13 cellular contexts compared by ENCODE assay signal in the genomic region with DNA sequence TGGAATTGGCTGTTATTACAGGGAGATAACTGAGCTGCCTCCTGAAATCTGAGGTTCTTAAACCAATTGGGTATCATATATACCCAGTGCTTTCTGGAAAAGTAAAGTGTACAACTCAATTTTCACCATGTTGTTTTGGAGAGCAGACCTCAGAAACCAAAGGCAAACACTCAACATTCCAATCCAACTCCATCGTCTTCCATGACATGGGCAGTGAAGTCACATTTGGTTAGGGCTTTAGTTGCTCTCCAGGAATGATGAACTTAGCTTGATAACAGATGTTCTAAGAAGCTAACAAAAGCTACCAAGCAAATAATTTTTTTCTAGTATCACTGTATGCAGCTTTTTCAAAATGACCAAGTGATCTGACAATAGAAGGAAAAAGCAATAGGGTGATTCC.
"Had no signal": no experiment of that assay in that cellular context is flagged by ENCODE, and none has a peak within 500 bp of the region (broad histone marks: within the 10 kb centered on the region; RNA-seq: fewer than 3 reads in every experiment).

No MANE protein-coding gene starts in this region.

- ATAC-seq: activated CD8-positive, alpha-beta T cell treated with anti-CD3 and anti-CD28 coated beads for 36 hours; activated T-cell treated with anti-CD3 and anti-CD28 coated beads, Interleukin-2, amount 50 U/mL, for 72 hours had no signal

- H3K27ac Mint-ChIP-seq: activated CD8-positive, alpha-beta T cell treated with anti-CD3 and anti-CD28 coated beads for 36 hours; activated naive CD4-positive, alpha-beta T cell treated with anti-CD3 and anti-CD28 coated beads for 36 hours; activated T-cell treated with anti-CD3 and anti-CD28 coated beads, Interleukin-2, amount 50 U/mL, for 72 hours; stimulated activated naive CD8-positive, alpha-beta T cell treated with anti-CD3 and anti-CD28 coated beads, Interleukin-15, Interleukin-2, amounts not matched to agents 100 ng/mL and 50 ng/mL, for 24 hours had no signal

- H3K4me3 Mint-ChIP-seq: activated CD8-positive, alpha-beta T cell treated with anti-CD3 and anti-CD28 coated beads for 36 hours; activated naive CD4-positive, alpha-beta T cell treated with anti-CD3 and anti-CD28 coated beads for 36 hours; activated T-cell treated with anti-CD3 and anti-CD28 coated beads, Interleukin-2, amount 50 U/mL, for 72 hours; neural crest cell; stimulated activated naive CD8-positive, alpha-beta T cell treated with anti-CD3 and anti-CD28 coated beads, Interleukin-15, Interleukin-2, amounts not matched to agents 100 ng/mL and 50 ng/mL, for 24 hours had no signal

- H3K27me3 ChIP-seq: adrenal gland had no signal

- H3K36me3 ChIP-seq: adrenal gland, esophagus muscularis mucosa had no signal

- H3K9me3 Mint-ChIP-seq: activated CD8-positive, alpha-beta T cell treated with anti-CD3 and anti-CD28 coated beads for 36 hours; activated naive CD4-positive, alpha-beta T cell treated with anti-CD3 and anti-CD28 coated beads for 36 hours; activated T-cell treated with anti-CD3 and anti-CD28 coated beads, Interleukin-2, amount 50 U/mL, for 72 hours; stimulated activated naive CD8-positive, alpha-beta T cell treated with anti-CD3 and anti-CD28 coated beads, Interleukin-15, Interleukin-2, amounts not matched to agents 100 ng/mL and 50 ng/mL, for 24 hours had no signal

- H3K4me3 ChIP-seq: adrenal gland, esophagus muscularis mucosa had no signal

- H3K9me3 ChIP-seq: adrenal gland, esophagus muscularis mucosa had no signal

- H3K27ac ChIP-seq: adrenal gland, esophagus muscularis mucosa had no signal

- DNase-seq: activated CD4-positive, alpha-beta T cell treated with anti-CD3 and anti-CD28 coated beads for 4 hours; activated CD8-positive, alpha-beta memory T cell treated with anti-CD3 and anti-CD28 coated beads, Interleukin-2, amount 50 U/mL, for 4 hours; activated CD8-positive, alpha-beta T cell treated with anti-CD3 and anti-CD28 coated beads for 36 hours; activated naive CD4-positive, alpha-beta T cell treated with anti-CD3 and anti-CD28 coated beads for 36 hours; activated T-cell treated with anti-CD3 and anti-CD28 coated beads, Interleukin-2, amount 50 U/mL, for 72 hours; adrenal gland; cerebellar nuclear complex; kidney; stimulated activated CD4-positive, alpha-beta T cell treated with anti-CD3 and anti-CD28 coated beads, Interleukin-4, amount 100 ng/mL, for 1 hour; stimulated activated CD8-positive, alpha-beta memory T cell treated with anti-CD3 and anti-CD28 coated beads, Interleukin-4, amount 100 ng/mL, for 48 hours had no signal
